ENCODE assay signal across 12 cellular contexts in genomic region chr20:50713677-50714101, GRCh38. TPM values are rescaled to one million over a fixed set of nuclear protein-coding genes. Genes with fewer than 3 reads are reported as not detected.
A peak's percentile ranks its signal among the peaks of the same experiment; 100 is the strongest.
DNase-seq lines count a peak whose midpoint lies in the region; ATAC-seq and TF ChIP-seq lines count a peak whose summit lies in the region.
"Had no signal": no experiment of that assay in that cellular context is flagged by ENCODE, and none has a peak within 500 bp of the region (broad histone marks: within the 10 kb centered on the region; RNA-seq: fewer than 3 reads in every experiment).

No MANE protein-coding gene starts in this region.

- H3K9me3 Mint-ChIP-seq in endodermal cell: no peaks in the 10 kb centered on the region
- no peaks in the 10 kb centered on the region for H3K9me3 Mint-ChIP-seq in T-helper 2 cell treated with Interferon-gamma antibody and Interleukin-4, amounts not matched to agents 5 μg/mL and 100 μg/mL, for 36 hours

- no peaks in the 10 kb centered on the region for H3K36me3 ChIP-seq in A673 (ENCODE audit: insufficient read depth, low read length, poor library complexity, severe bottlenecking)
- no peaks in the 10 kb centered on the region for H3K36me3 ChIP-seq in endodermal cell (ENCODE audit: control insufficient read depth, insufficient read depth, low read length)

- CTCF ChIA-PET in A673 (lab: Charles Lee): interaction anchor here (0.5 to 1.5 kb wide), 8 partner anchors 22 to 738 kb away, joined by 3 to 9 read pairs (median 5); no protein-coding TSS in a partner anchor

- no peak overlapping the region for H3K27ac ChIP-seq in A673 (ENCODE audit: low read depth, low read length, poor library complexity, severe bottlenecking)
- no peak overlapping the region for H3K27ac ChIP-seq in endodermal cell (ENCODE audit: low read depth, low read length)
- H3K27ac ChIP-seq: skin epidermis had no signal

- no peak for ATAC-seq in activated CD4-positive, CD25-positive, alpha-beta regulatory T cell treated with anti-CD3 and anti-CD28 coated beads, Interleukin-2, amount 50 U/mL, for 24 hours
- no peak for ATAC-seq in HG02763 (IDR thresholded peaks at IDR 0.05; ENCODE audit: unreplicated experiment)
- no peak for ATAC-seq in GM19351 (IDR thresholded peaks at IDR 0.05; ENCODE audit: unreplicated experiment)
- ATAC-seq: activated CD4-positive, alpha-beta T cell treated with anti-CD3 and anti-CD28 coated beads for 36 hours had no signal

- peak; percentile 56 for DNase-seq in A673 (ENCODE audit: low spot score)
- DNase-seq in HuH-7 (ENCODE audit: low spot score): peak; percentile 56
- DNase-seq in endodermal cell: peak; percentile 87
- peak; percentile 60 for DNase-seq in medulla oblongata (ENCODE audit: extremely low spot score)
- DNase-seq in T-helper 2 cell treated with Interferon-gamma antibody and Interleukin-4, amounts not matched to agents 5 μg/mL and 100 μg/mL, for 36 hours (ENCODE audit: low spot score): no peak
- DNase-seq: activated CD4-positive, alpha-beta T cell treated with anti-CD3 and anti-CD28 coated beads for 36 hours; DMS153; NCI-H1417 had no signal

- no peak overlapping the region for H3K9ac ChIP-seq in endodermal cell (ENCODE audit: extremely low read depth, low read length, poor library complexity, severe bottlenecking)

- H3K27ac Mint-ChIP-seq in endodermal cell: peak overlapping the region; percentile 85
- no peak overlapping the region for H3K27ac Mint-ChIP-seq in T-helper 2 cell treated with Interferon-gamma antibody and Interleukin-4, amounts not matched to agents 5 μg/mL and 100 μg/mL, for 36 hours
- H3K27ac Mint-ChIP-seq: activated CD4-positive, alpha-beta T cell treated with anti-CD3 and anti-CD28 coated beads for 36 hours had no signal

- peaks cover 22% of the 10 kb centered on the region for H3K4me1 Mint-ChIP-seq in endodermal cell
- no peaks in the 10 kb centered on the region for H3K4me1 Mint-ChIP-seq in T-helper 2 cell treated with Interferon-gamma antibody and Interleukin-4, amounts not matched to agents 5 μg/mL and 100 μg/mL, for 36 hours (ENCODE audit: low read depth)
- H3K4me1 Mint-ChIP-seq: activated CD4-positive, alpha-beta T cell treated with anti-CD3 and anti-CD28 coated beads for 36 hours had no signal

- no TSS peak for BruUV-seq in A673 (replicated peaks; lab: Mats Ljungman, UMichigan)

- H3K4me3 ChIP-seq in A673 (ENCODE audit: low read depth, low read length, poor library complexity, severe bottlenecking): no peak overlapping the region
- no peak overlapping the region for H3K4me3 ChIP-seq in endodermal cell (ENCODE audit: low read length)
- H3K4me3 ChIP-seq: skin epidermis had no signal

- H3K27me3 Mint-ChIP-seq in endodermal cell (ENCODE audit: insufficient read depth): no peaks in the 10 kb centered on the region
- peaks cover 11% of the 10 kb centered on the region for H3K27me3 Mint-ChIP-seq in T-helper 2 cell treated with Interferon-gamma antibody and Interleukin-4, amounts not matched to agents 5 μg/mL and 100 μg/mL, for 36 hours (ENCODE audit: low read depth)

- H3K9me3 ChIP-seq in A673 (ENCODE audit: low read depth, low read length, poor library complexity, severe bottlenecking) (no peaks in the 10 kb centered on the region), endodermal cell (ENCODE audit: control insufficient read depth, low read length) (no peaks in the 10 kb centered on the region)

- H3K4me1 ChIP-seq in A673 (ENCODE audit: insufficient read depth, low read length, poor library complexity, severe bottlenecking) (peaks cover 12% of the 10 kb centered on the region), endodermal cell (ENCODE audit: control insufficient read depth, insufficient read depth, low read length) (peaks cover 2% of the 10 kb centered on the region)

- intact Hi-C loops in A673 (cut with micrococcal nuclease; ENCODE audit: unreplicated experiment): no loop called here

- H3K36me3 Mint-ChIP-seq in endodermal cell (ENCODE audit: low read depth): no peaks in the 10 kb centered on the region
- no peaks in the 10 kb centered on the region for H3K36me3 Mint-ChIP-seq in T-helper 2 cell treated with Interferon-gamma antibody and Interleukin-4, amounts not matched to agents 5 μg/mL and 100 μg/mL, for 36 hours (ENCODE audit: low read depth)

- POLR2A ChIA-PET in A673 (lab: Charles Lee; ENCODE audit: low non-redundant PET): no interaction called here

- WGBS in endodermal cell (ENCODE audit: insufficient coverage in 1 of 2, insufficient read length in 1 of 2), 2 experiments: 55% methylated on average over 7 of the region's 7 CpGs; no CpG with 5 or more reads in 1 of the 2 experiments

- no peaks in the 10 kb centered on the region for H3K27me3 ChIP-seq in A673 (replicated peaks; ENCODE audit: insufficient read depth, low read depth, low read length, poor library complexity)
- H3K27me3 ChIP-seq in endodermal cell (ENCODE audit: control insufficient read depth, insufficient read depth, low read length, poor library complexity, severe bottlenecking): no peaks in the 10 kb centered on the region

- no peak overlapping the region for H3K4me3 Mint-ChIP-seq in endodermal cell
- no peak overlapping the region for H3K4me3 Mint-ChIP-seq in T-helper 2 cell treated with Interferon-gamma antibody and Interleukin-4, amounts not matched to agents 5 μg/mL and 100 μg/mL, for 36 hours
- H3K4me3 Mint-ChIP-seq: activated CD4-positive, alpha-beta T cell treated with anti-CD3 and anti-CD28 coated beads for 36 hours had no signal

- TF ChIP-seq CTCF in A673 (conservative IDR thresholded peaks at IDR 0.05; ENCODE audit: low read depth, low read length) (peak; percentile 73), endodermal cell (conservative IDR thresholded peaks at IDR 0.05) (peak; percentile 80)

RNA-seq across cellular contexts. Expression of gene PARD6B, which starts 17.7 kb away (rescaled TPM):
- total RNA-seq in A673 (2021) (24.7 and 28.1 TPM in 2 replicates), endodermal cell (10 to 100 TPM; 29.0 to 36.7 TPM)
- polyA plus RNA-seq in endodermal cell (2013, experiment 1 of 2): 5.8 TPM
- polyA plus RNA-seq in endodermal cell (2013, experiment 2 of 2): 7.0 TPM

RNA-seq across cellular contexts. Expression of gene RIPOR3, which starts 22.3 kb away (rescaled TPM):
- total RNA-seq in A673 (2021): 19.1 and 21.6 TPM in 2 replicates
- 1 to 10 TPM in 1 of 2 donors, under 1 TPM in 1; 0.46 to 1.4 TPM for total RNA-seq in endodermal cell
- polyA plus RNA-seq in endodermal cell (2013, experiment 1 of 2): 0.96 TPM
- polyA plus RNA-seq in endodermal cell (2013, experiment 2 of 2): 0.25 TPM
- total RNA-seq: activated CD4-positive, alpha-beta T cell treated with anti-CD3 and anti-CD28 coated beads for 36 hours had no signal
